10 cellular contexts compared by ENCODE assay signal in genomic region chr5:95915999-95916686, GRCh38. TPM values are rescaled to one million over a fixed set of nuclear protein-coding genes. Genes with fewer than 3 reads are reported as not detected.
DNase-seq lines count a peak whose midpoint lies in the region; ATAC-seq and TF ChIP-seq lines count a peak whose summit lies in the region.
"Had no signal": no experiment of that assay in that cellular context is flagged by ENCODE, and none has a peak within 500 bp of the region (broad histone marks: within the 10 kb centered on the region; RNA-seq: fewer than 3 reads in every experiment).

No MANE protein-coding gene starts in this region.

- H3K27me3 ChIP-seq in lower lobe of right lung (ENCODE audit: low read depth) (no peaks in the 10 kb centered on the region), MG63 (no peaks in the 10 kb centered on the region), vagina (no peaks in the 10 kb centered on the region)
- H3K27me3 ChIP-seq: gastroesophageal sphincter had no signal

- H3K36me3 ChIP-seq in lower lobe of right lung (peaks cover 12% of the 10 kb centered on the region), MG63 (peaks cover 94% of the 10 kb centered on the region), vagina (peaks cover 0 to 11% of the 10 kb centered on the region in 2 donors)

- ATAC-seq in GM18517 (IDR thresholded peaks at IDR 0.05; ENCODE audit: unreplicated experiment) (peak; percentile 46), GM21576 (IDR thresholded peaks at IDR 0.05; ENCODE audit: unreplicated experiment) (peak; percentile 70), HG03521 (IDR thresholded peaks at IDR 0.05; ENCODE audit: unreplicated experiment) (peak; percentile 56), lower lobe of right lung (peak; percentile 27 to 73)
- ATAC-seq: gastroesophageal sphincter had no signal

- no peak for DNase-seq in lower lobe of right lung
- no peak for DNase-seq in MG63
- DNase-seq in coronary artery (ENCODE audit: low spot score) = no peak
- no peak for DNase-seq in NCI-H128 (lab: John Stamatoyannopoulos, UW; ENCODE audit: unreplicated experiment)
- no peak for DNase-seq in vagina (ENCODE audit: extremely low spot score in 2 of 2)
- DNase-seq: NK-92 treated with Interleukin-12 subunit alpha and Interleukin-12 subunit beta, amount 100 ng/mL, for 24 hours had no signal

- intact Hi-C loops in lower lobe of right lung (cut with DNase I) = no loop called here
- intact Hi-C loops in vagina (cut with DNase I) = no loop called here

- TF ChIP-seq POLR2A in vagina (IDR thresholded peaks at IDR 0.05) = no peak

- H3K4me1 ChIP-seq in lower lobe of right lung (peaks cover 27% of the 10 kb centered on the region), vagina (peaks cover 24% of the 10 kb centered on the region)

- H3K4me3 ChIP-seq in lower lobe of right lung (no peak overlapping the region), MG63 (no peak overlapping the region), coronary artery (no peak overlapping the region), vagina (no peak overlapping the region)
- H3K4me3 ChIP-seq: gastroesophageal sphincter had no signal

- H3K27ac ChIP-seq in lower lobe of right lung (no peak overlapping the region), coronary artery (no peak overlapping the region), vagina (no peak overlapping the region)
- H3K27ac ChIP-seq: gastroesophageal sphincter had no signal

- TF ChIP-seq CTCF in lower lobe of right lung (IDR thresholded peaks at IDR 0.05) (no peak), coronary artery (IDR thresholded peaks at IDR 0.05) (no peak), vagina (IDR thresholded peaks at IDR 0.05) (no peak)

- H3K9me3 ChIP-seq in lower lobe of right lung = no peaks in the 10 kb centered on the region
- H3K9me3 ChIP-seq in MG63 = no peaks in the 10 kb centered on the region
- no peaks in the 10 kb centered on the region for H3K9me3 ChIP-seq in vagina
- H3K9me3 ChIP-seq: gastroesophageal sphincter had no signal

RNA-seq across cellular contexts. Expression of gene ELL2, which starts 45.5 kb away (rescaled TPM):
- total RNA-seq in lower lobe of right lung = 57.5 TPM
- 126 and 148 TPM in 2 replicates for total RNA-seq in MG63 (2014; rRNA removed; shearing (Covaris generic); ENCODE audit: low replicate concordance)
- total RNA-seq in vagina = 113 TPM
